In genomic region chr18:79442508-79443221, GRCh38 we compare ENCODE assay signal across 16 cellular contexts. TPM values are rescaled to one million over a fixed set of nuclear protein-coding genes. Genes with fewer than 3 reads are reported as not detected.
A peak's percentile ranks its signal among the peaks of the same experiment; 100 is the strongest.
DNase-seq lines count a peak whose midpoint lies in the region; ATAC-seq, FAIRE-seq and TF ChIP-seq lines count a peak whose summit lies in the region.
"Had no signal": no experiment of that assay in that cellular context is flagged by ENCODE, and none has a peak within 500 bp of the region (broad histone marks: within the 10 kb centered on the region; RNA-seq: fewer than 3 reads in every experiment).

No MANE protein-coding gene starts in this region.

- H3K9me3 Mint-ChIP-seq in CD4-positive, alpha-beta T cell, result no peaks in the 10 kb centered on the region
- H3K9me3 Mint-ChIP-seq in glutamatergic neuron (ENCODE audit: unreplicated experiment), result peaks cover 1% of the 10 kb centered on the region
- H3K9me3 Mint-ChIP-seq: neural crest cell had no signal

- H3K9me2 ChIP-seq in OCI-LY7 (ENCODE audit: insufficient read depth, low read length), result no peaks in the 10 kb centered on the region

- intact Hi-C loops in CD4-positive, alpha-beta T cell (cut with DNase I, micrococcal nuclease), result loop anchor here in 1 of 2 experiments (5.0 kb wide), 1 partner anchor 35 kb away; no protein-coding TSS in a partner anchor
- intact Hi-C loops in OCI-LY7 (cut with micrococcal nuclease; ENCODE audit: unreplicated experiment), result no loop called here

- no peaks in the 10 kb centered on the region for H3K27me3 Mint-ChIP-seq in CD4-positive, alpha-beta T cell
- H3K27me3 Mint-ChIP-seq in glutamatergic neuron (ENCODE audit: unreplicated experiment), result peaks cover 8% of the 10 kb centered on the region

- no peak overlapping the region for H3K4me3 Mint-ChIP-seq in CD4-positive, alpha-beta T cell
- no peak overlapping the region for H3K4me3 Mint-ChIP-seq in glutamatergic neuron (ENCODE audit: unreplicated experiment)
- H3K4me3 Mint-ChIP-seq: neural crest cell had no signal

- no peak overlapping the region for H3K27ac ChIP-seq in CD4-positive, alpha-beta T cell (ENCODE audit: low read depth, low read length)
- no peak overlapping the region for H3K27ac ChIP-seq in OCI-LY7 (ENCODE audit: low read depth, low read length, poor library complexity, severe bottlenecking)
- H3K27ac ChIP-seq: transverse colon had no signal

- H3K79me2 ChIP-seq in OCI-LY7 (ENCODE audit: insufficient read depth, low read depth, low read length), result no peaks in the 10 kb centered on the region

- H3K4me1 Mint-ChIP-seq in CD4-positive, alpha-beta T cell (ENCODE audit: low read depth), result peaks cover 44% of the 10 kb centered on the region
- peaks cover 40% of the 10 kb centered on the region for H3K4me1 Mint-ChIP-seq in glutamatergic neuron (ENCODE audit: low read depth, unreplicated experiment)

- H3K4me3 ChIP-seq in OCI-LY7 (ENCODE audit: low read depth, low read length, poor library complexity, severe bottlenecking), result no peak overlapping the region
- H3K4me3 ChIP-seq: transverse colon had no signal

- H3K27me3 ChIP-seq in CD4-positive, alpha-beta T cell (ENCODE audit: control insufficient read depth, insufficient read depth, low read length), result no peaks in the 10 kb centered on the region

- FAIRE-seq in frontal cortex (lab: Jason Lieb, UNC), result no peak
- FAIRE-seq: small intestine had no signal

- DNase-seq in CD4-positive, alpha-beta T cell, result no peak
- peak; percentile 19 for DNase-seq in OCI-LY7 (ENCODE audit: low spot score)
- peak; percentile 36 for DNase-seq in glutamatergic neuron
- no peak for DNase-seq in cerebellar nuclear complex (lab: John Stamatoyannopoulos, UW)
- no peak for DNase-seq in frontal cortex (ENCODE audit: low spot score in 2 of 2)
- no peak for DNase-seq in erythroblast (lab: John Stamatoyannopoulos, UW)
- DNase-seq: amniotic stem cell, COR-L47, KG1, left colon, NCI-H2081, small intestine, T-helper 9 cell, transverse colon had no signal

- H4K20me1 ChIP-seq in OCI-LY7 (ENCODE audit: insufficient read depth, low read length), result no peaks in the 10 kb centered on the region

- CTCF ChIA-PET in CD4-positive, alpha-beta T cell (lab: Charles Lee), result no interaction called here
- CTCF ChIA-PET in OCI-LY7 (lab: Charles Lee; ENCODE audit: unreplicated experiment), result no interaction called here

- peaks cover 5% of the 10 kb centered on the region; the same call in 1 of the 2 replicates for H3K36me3 ChIP-seq in OCI-LY7 (ENCODE audit: insufficient read depth, low read length)
- H3K36me3 ChIP-seq: transverse colon had no signal

- peaks cover 11% of the 10 kb centered on the region for H3K4me1 ChIP-seq in OCI-LY7 (ENCODE audit: insufficient read depth, low read length, poor library complexity, severe bottlenecking)

- POLR2A ChIA-PET in CD4-positive, alpha-beta T cell (lab: Charles Lee), result no interaction called here
- POLR2A ChIA-PET in OCI-LY7 (lab: Charles Lee), result no interaction called here

- H3K27ac Mint-ChIP-seq in CD4-positive, alpha-beta T cell, result peak overlapping the region; percentile 42
- no peak overlapping the region for H3K27ac Mint-ChIP-seq in glutamatergic neuron (ENCODE audit: unreplicated experiment)

- no peak for TF ChIP-seq POLR2A in erythroblast (IDR thresholded peaks at IDR 0.05; ENCODE audit: low read length)

- H3K4me2 ChIP-seq in OCI-LY7 (ENCODE audit: low read length), result peak overlapping the region; percentile 23; the same call in 1 of the 2 replicates

- no TSS peak for BruUV-seq in OCI-LY7 (replicated peaks; lab: Mats Ljungman, UMichigan)

- no peak for ATAC-seq in CD4-positive, alpha-beta T cell (ENCODE audit: poor library complexity)
- peak; percentile 41 for ATAC-seq in GM18861 (IDR thresholded peaks at IDR 0.05; ENCODE audit: unreplicated experiment)
- ATAC-seq: left colon had no signal

- no peak overlapping the region for H2AFZ ChIP-seq in OCI-LY7 (ENCODE audit: low read length)

- H3K9me3 ChIP-seq in CD4-positive, alpha-beta T cell (ENCODE audit: control insufficient read depth, low read length), result no peaks in the 10 kb centered on the region
- no peaks in the 10 kb centered on the region for H3K9me3 ChIP-seq in OCI-LY7 (ENCODE audit: low read length)
- H3K9me3 ChIP-seq: transverse colon had no signal

- peaks cover 63% of the 10 kb centered on the region for H3K36me3 Mint-ChIP-seq in CD4-positive, alpha-beta T cell (ENCODE audit: low read depth)
- H3K36me3 Mint-ChIP-seq in glutamatergic neuron (ENCODE audit: unreplicated experiment), result no peaks in the 10 kb centered on the region

- no peak for TF ChIP-seq CTCF in CD4-positive, alpha-beta T cell (IDR thresholded peaks at IDR 0.05)
- TF ChIP-seq CTCF in OCI-LY7 (conservative IDR thresholded peaks at IDR 0.05; ENCODE audit: low read length) (no peak), glutamatergic neuron (IDR thresholded peaks at IDR 0.05; ENCODE audit: partially characterized antibody, unreplicated experiment) (no peak)

RNA-seq across cellular contexts. Expression of gene NFATC1, which starts 46.9 kb away (rescaled TPM):
- 100 to 1,000 TPM; 107 to 113 TPM for total RNA-seq in CD4-positive, alpha-beta T cell
- 15.3 and 23.6 TPM in 2 replicates for total RNA-seq in OCI-LY7 (2014; rRNA removed; shearing (Covaris generic))
- total RNA-seq in OCI-LY7 (2022), result 50.4 and 54.3 TPM in 2 replicates
- total RNA-seq in glutamatergic neuron (ENCODE audit: unreplicated experiment), result 5.3 TPM
- total RNA-seq in frontal cortex, result 0.41 TPM

Comparison
In these comparisons a context has a peak if more than half of its experiments do, and no peak if none do; other contexts are left out.
1. DNase-seq: peak in OCI-LY7 (single experiment) and glutamatergic neuron (single experiment); none in CD4-positive, alpha-beta T cell (0 of 10), cerebellar nuclear complex (0 of 2), frontal cortex (0 of 2) and erythroblast (0 of 2).